28 cellular contexts compared by ENCODE assay signal in genomic region chr10:62935022-62935421, GRCh38.
"Had no signal": no experiment of that assay in that cellular context is flagged by ENCODE, and none has a peak within 500 bp of the region (broad histone marks: within the 10 kb centered on the region; RNA-seq: fewer than 3 reads in every experiment).

No MANE protein-coding gene starts in this region.

- H3K27me3 ChIP-seq: body of pancreas, cardiac muscle cell, colonic mucosa, foreskin keratinocyte, gastroesophageal sphincter had no signal

- H3K4me3 ChIP-seq: adrenal gland, body of pancreas, cardiac muscle cell, colonic mucosa, gastroesophageal sphincter had no signal

- H3K9me3 ChIP-seq: adrenal gland, body of pancreas, colonic mucosa, gastroesophageal sphincter had no signal

- H3K27ac ChIP-seq: adrenal gland, body of pancreas, cardiac muscle cell, colonic mucosa, foreskin keratinocyte, gastroesophageal sphincter, WERI-Rb-1 had no signal

- H3K4me1 ChIP-seq: adrenal gland, body of pancreas, colonic mucosa, foreskin keratinocyte, gastroesophageal sphincter had no signal

- ATAC-seq: activated CD4-positive, CD25-positive, alpha-beta regulatory T cell treated with anti-CD3 and anti-CD28 coated beads, Interleukin-2, amount 50 U/mL, for 24 hours; activated CD8-positive, alpha-beta T cell treated with anti-CD3 and anti-CD28 coated beads for 36 hours; activated naive CD8-positive, alpha-beta T cell treated with anti-CD3 and anti-CD28 coated beads, Interleukin-2, amount 50 U/mL, for 24 hours; activated T-cell treated with anti-CD3 and anti-CD28 coated beads, Interleukin-2, amount 50 U/mL, for 4 hours; activated T-helper 17 cell treated with anti-CD3 and anti-CD28 coated beads, Interleukin-2, amount 50 U/mL, for 72 hours; body of pancreas; gastroesophageal sphincter; T-helper 17 cell had no signal

- H3K36me3 ChIP-seq: adrenal gland, cardiac muscle cell, colonic mucosa, gastroesophageal sphincter, WERI-Rb-1 had no signal

- DNase-seq: activated B cell treated with CpG ODN at 0.5 μM for 24 hours; activated CD4-positive, alpha-beta T cell treated with anti-CD3 and anti-CD28 coated beads for 48 hours; activated CD4-positive, alpha-beta T cell treated with anti-CD3 and anti-CD28 coated beads, Interleukin-2, amount 50 U/mL, for 1 hour; activated CD4-positive, alpha-beta T cell treated with anti-CD3 and anti-CD28 coated beads, Interleukin-2, amount 50 U/mL, for 48 hours; activated CD8-positive, alpha-beta memory T cell treated with anti-CD3 and anti-CD28 coated beads for 24 hours; activated CD8-positive, alpha-beta T cell treated with anti-CD3 and anti-CD28 coated beads for 36 hours; activated effector memory CD4-positive, alpha-beta T cell treated with Interleukin-2 at 50 U/mL for 16 hours; activated gamma-delta T cell treated with Interleukin-2 at 50 U/mL for 16 hours; activated naive CD4-positive, alpha-beta T cell treated with anti-CD3 and anti-CD28 coated beads for 36 hours; activated naive CD8-positive, alpha-beta T cell treated with anti-CD3 and anti-CD28 coated beads for 36 hours; activated naive CD8-positive, alpha-beta T cell treated with anti-CD3 and anti-CD28 coated beads, Interleukin-2, amount 50 U/mL, for 24 hours; activated T-cell treated with anti-CD3 and anti-CD28 coated beads, Interleukin-2, amount 50 U/mL, for 4 hours; adrenal gland; aorta; central memory CD4-positive, alpha-beta T cell; cerebellar nuclear complex; colonic mucosa; effector CD8-positive, alpha-beta T cell; foreskin keratinocyte; T-helper 1 cell; T-helper 17 cell; T1000; WERI-Rb-1 had no signal
